Comparison of ENCODE assay signal across 19 cellular contexts in genomic region chr3:193559100-193559499, GRCh38. TPM values are rescaled to one million over a fixed set of nuclear protein-coding genes. Genes with fewer than 3 reads are reported as not detected.
DNase-seq lines count a peak whose midpoint lies in the region; ATAC-seq, FAIRE-seq and TF ChIP-seq lines count a peak whose summit lies in the region.
"Had no signal": no experiment of that assay in that cellular context is flagged by ENCODE, and none has a peak within 500 bp of the region (broad histone marks: within the 10 kb centered on the region; RNA-seq: fewer than 3 reads in every experiment).

No MANE protein-coding gene starts in this region.

- H3K4me3 ChIP-seq in Karpas-422 (ENCODE audit: low read length) (peak overlapping the region; percentile 39), bronchial epithelial cell (ENCODE audit: low read depth, low read length) (no peak overlapping the region)

- H3K27me3 ChIP-seq in Karpas-422 (ENCODE audit: low read length) = no peaks in the 10 kb centered on the region
- H3K27me3 ChIP-seq in bronchial epithelial cell (ENCODE audit: control insufficient read depth, insufficient read depth, low read length) = no peaks in the 10 kb centered on the region

- H3K4me2 ChIP-seq in Karpas-422 (ENCODE audit: low read depth, low read length, poor library complexity, severe bottlenecking) = peak overlapping the region; percentile 70

- ATAC-seq in activated CD4-positive, CD25-positive, alpha-beta regulatory T cell treated with anti-CD3 and anti-CD28 coated beads, Interleukin-2, amount 50 U/mL, for 24 hours = peak; percentile 65 to 85
- ATAC-seq in HG02610 (IDR thresholded peaks at IDR 0.05; ENCODE audit: unreplicated experiment) = no peak
- no peak for ATAC-seq in HG02642 (IDR thresholded peaks at IDR 0.05; ENCODE audit: poor library complexity, unreplicated experiment)

- TF ChIP-seq CTCF in bronchial epithelial cell (IDR thresholded peaks at IDR 0.05; ENCODE audit: insufficient read depth, low read length, severe bottlenecking) = no peak

- H3K36me3 ChIP-seq in Karpas-422 (ENCODE audit: insufficient read depth, low read length) = no peaks in the 10 kb centered on the region
- H3K36me3 ChIP-seq in bronchial epithelial cell (ENCODE audit: control insufficient read depth, insufficient read depth, low read length) = no peaks in the 10 kb centered on the region

- H4K20me1 ChIP-seq in Karpas-422 (ENCODE audit: insufficient read depth, low read depth, low read length) = no peaks in the 10 kb centered on the region

- FAIRE-seq in bronchial epithelial cell (lab: Jason Lieb, UNC) = no peak
- FAIRE-seq: G401.6, RCC 7860 had no signal

- H3K4me1 ChIP-seq in Karpas-422 (ENCODE audit: low read length) = peaks cover 96% of the 10 kb centered on the region

- H3K9me3 ChIP-seq in Karpas-422 (ENCODE audit: low read length) = no peaks in the 10 kb centered on the region

- no peaks in the 10 kb centered on the region for H3K79me2 ChIP-seq in Karpas-422 (ENCODE audit: low read length)

- H3K27ac ChIP-seq in Karpas-422 (ENCODE audit: low read length) = peak overlapping the region; percentile 96

- no peaks in the 10 kb centered on the region for H3K9me2 ChIP-seq in Karpas-422 (replicated peaks; ENCODE audit: insufficient read depth, low read length)

- DNase-seq in activated CD4-positive, CD25-positive, alpha-beta regulatory T cell treated with anti-CD3 and anti-CD28 coated beads, Interleukin-2, amount 50 U/mL, for 72 hours = no peak
- DNase-seq in Karpas-422 (peak; percentile 65), bronchial epithelial cell (ENCODE audit: low read depth) (peak; percentile 33), iris pigment epithelial cell (ENCODE audit: low read depth) (peak; percentile 4), NCI-H2227 (lab: John Stamatoyannopoulos, UW; ENCODE audit: unreplicated experiment) (no peak)
- DNase-seq: DMS 273 treated with DMSO at 0.1 percent for 48 hours, DND-41, HCEC 1CT, KBM-7, NCI-H1417 treated with DMSO at 0.1 percent for 48 hours, NCI-H1930, NCI-H526, Right ventricle myocardium superior had no signal

- H2AFZ ChIP-seq in Karpas-422 (ENCODE audit: low read length) = no peak overlapping the region

- H3K9ac ChIP-seq in Karpas-422 (ENCODE audit: low read length) = peak overlapping the region; percentile 56

RNA-seq across cellular contexts. Expression of gene ATP13A4, which starts 4.4 kb away (rescaled TPM):
- 9.7 and 21.1 TPM in 2 replicates for total RNA-seq in Karpas-422 (2014; rRNA removed; shearing (Covaris generic); ENCODE audit: low replicate concordance)
- total RNA-seq in bronchial epithelial cell = 4.2 and 37.3 TPM in 2 replicates
- total RNA-seq: A172 had no signal

RNA-seq across cellular contexts. Expression of gene OPA1, which starts 33.9 kb away (rescaled TPM):
- 96.9 and 127 TPM in 2 replicates for total RNA-seq in Karpas-422 (2014; rRNA removed; shearing (Covaris generic); ENCODE audit: low replicate concordance)
- total RNA-seq in bronchial epithelial cell = 79.8 and 88.2 TPM in 2 replicates

Comparison
In these comparisons a context has a peak if more than half of its experiments do, and no peak if none do; other contexts are left out.
1. ATAC-seq: peak in activated CD4-positive, CD25-positive, alpha-beta regulatory T cell treated with anti-CD3 and anti-CD28 coated beads, Interleukin-2, amount 50 U/mL, for 24 hours (2 of 2); none in HG02610 (single experiment) and HG02642 (single experiment).
2. DNase-seq: peak in Karpas-422 (single experiment), bronchial epithelial cell (single experiment) and iris pigment epithelial cell (single experiment); none in activated CD4-positive, CD25-positive, alpha-beta regulatory T cell treated with anti-CD3 and anti-CD28 coated beads, Interleukin-2, amount 50 U/mL, for 72 hours (single experiment) and NCI-H2227 (single experiment).